In genomic region chr7:27236053-27236410, GRCh38 we compare ENCODE assay signal across 10 cellular contexts. TPM values are rescaled to one million over a fixed set of nuclear protein-coding genes. Genes with fewer than 3 reads are reported as not detected.
DNase-seq lines count a peak whose midpoint lies in the region; ATAC-seq, FAIRE-seq and TF ChIP-seq lines count a peak whose summit lies in the region.
"Had no signal": no experiment of that assay in that cellular context is flagged by ENCODE, and none has a peak within 500 bp of the region (broad histone marks: within the 10 kb centered on the region; RNA-seq: fewer than 3 reads in every experiment).

No MANE protein-coding gene starts in this region.

- WGBS in A549 (ENCODE audit: missing lambda C conversion rate): 87% methylated on average over 14 of the region's 14 CpGs
- WGBS in ectodermal cell, 2 experiments: 2 to 3% methylated on average over 14 of the region's 14 CpGs

- TF ChIP-seq EP300 in A549 (IDR thresholded peaks at IDR 0.05): no peak

- H3K4me1 ChIP-seq in A549 (peaks cover 8% of the 10 kb centered on the region; the same call in 2 of the 3 replicates), ectodermal cell (ENCODE audit: control insufficient read depth, insufficient read depth, low read length) (peaks cover 22% of the 10 kb centered on the region)

- no peaks in the 10 kb centered on the region for H3K9me3 ChIP-seq in A549
- no peaks in the 10 kb centered on the region for H3K9me3 ChIP-seq in ectodermal cell (ENCODE audit: control insufficient read depth, low read length)

- peak overlapping the region; percentile 81 to 91 for H3K27ac ChIP-seq in A549
- H3K27ac ChIP-seq in HL-60 (replicated peaks): no peak overlapping the region
- H3K27ac ChIP-seq in ectodermal cell (ENCODE audit: insufficient read depth, low read depth, low read length, poor library complexity, severe bottlenecking): no peak overlapping the region
- H3K27ac ChIP-seq: epithelial cell of prostate had no signal

- peaks cover 88% of the 10 kb centered on the region for H3K27me3 Mint-ChIP-seq in neural crest cell (ENCODE audit: low read depth)

- CTCF ChIA-PET in A549 (lab: Yijun Ruan, JAX): interaction anchor here (0.6 to 3.4 kb wide), 27 partner anchors 11 to 857 kb away, joined by 3 to 24 read pairs (median 4); partner anchors contain the start of gene HOXA13

- no peak for TF ChIP-seq POLR2A in A549 (IDR thresholded peaks at IDR 0.05; ENCODE audit: low read length)

- no peak overlapping the region for H3K27ac Mint-ChIP-seq in neural crest cell (ENCODE audit: unreplicated experiment)

- FAIRE-seq in A549 (lab: Jason Lieb, UNC): no peak

- H3K9me3 Mint-ChIP-seq in neural crest cell: no peaks in the 10 kb centered on the region

- ATAC-seq in A549 (peak; percentile 5 to 27; a peak in 3 of 6 replicates), HG03469 (IDR thresholded peaks at IDR 0.05; ENCODE audit: unreplicated experiment) (no peak)

- no peaks in the 10 kb centered on the region for H3K36me3 Mint-ChIP-seq in neural crest cell (ENCODE audit: low read depth)

- H3K4me3 ChIP-seq in A549: peak overlapping the region; percentile 57
- peak overlapping the region; percentile 53; the same call in 1 of the 2 replicates for H3K4me3 ChIP-seq in HL-60 (replicated peaks; ENCODE audit: insufficient read depth, low read length)
- peak overlapping the region; percentile 42 for H3K4me3 ChIP-seq in ectodermal cell (ENCODE audit: insufficient read depth, low read depth, low read length)
- H3K4me3 ChIP-seq: lung had no signal

- H3K36me3 ChIP-seq in ectodermal cell (ENCODE audit: control insufficient read depth, insufficient read depth, low read length): no peaks in the 10 kb centered on the region

- POLR2A ChIA-PET in A549 (lab: Yijun Ruan, JAX): no interaction called here

- peaks cover 52% of the 10 kb centered on the region for H3K27me3 ChIP-seq in HL-60 (ENCODE audit: insufficient read depth, poor library complexity, severe bottlenecking)
- peaks cover 83% of the 10 kb centered on the region for H3K27me3 ChIP-seq in ectodermal cell (ENCODE audit: control insufficient read depth, insufficient read depth, low read length, poor library complexity, severe bottlenecking)

- H3K4me2 ChIP-seq in A549: peak overlapping the region; percentile 90

- TF ChIP-seq RAD21 in A549 (conservative IDR thresholded peaks at IDR 0.05 in 1 of 2, IDR thresholded peaks at IDR 0.05 in 1 of 2): no peak

- in situ Hi-C loops in KBM-7 (cut with MboI; ENCODE audit: low pct_unique_long_range_greater_than_20kb, low sequenced_read_pairs): loop anchor here (25.0 kb wide), 1 partner anchor 351 kb away; no protein-coding TSS in a partner anchor

- H3K4me1 Mint-ChIP-seq in neural crest cell: peaks cover 3% of the 10 kb centered on the region

- TF ChIP-seq CTCF in A549 (IDR thresholded peaks at IDR 0.05): no peak
- TF ChIP-seq CTCF in HL-60 (IDR thresholded peaks at IDR 0.05; ENCODE audit: insufficient read depth, low read length): no peak
- TF ChIP-seq CTCF in neural crest cell (conservative IDR thresholded peaks at IDR 0.05): no peak

- H3K4me3 Mint-ChIP-seq in neural crest cell: peak overlapping the region; percentile 73

- DNase-seq in A549 (ENCODE audit: low read depth in 1 of 2, low spot score in 1 of 2) (no peak), HL-60 (ENCODE audit: low read depth in 1 of 2, low spot score in 1 of 2) (no peak), neural crest cell (ENCODE audit: low read depth, low spot score) (no peak), NCI-H146 (lab: John Stamatoyannopoulos, UW) (no peak), NCI-H2081 treated with DMSO at 0.1 percent for 48 hours (lab: John Stamatoyannopoulos, UW) (no peak), KBM-7 (no peak)

TF ChIP-seq in A549, 52 proteins besides CTCF, POLR2A, EP300 and RAD21:
- TF ChIP-seq HES2 (IDR thresholded peaks at IDR 0.05) (no peak), ZFP36 (IDR thresholded peaks at IDR 0.05; ENCODE audit: borderline replicate concordance, partially characterized antibody) (no peak), CBX2 (IDR thresholded peaks at IDR 0.05; ENCODE audit: borderline replicate concordance, low read depth) (no peak), RNF2 (IDR thresholded peaks at IDR 0.05; ENCODE audit: borderline replicate concordance, low read depth) (no peak), PHF8 (IDR thresholded peaks at IDR 0.05; ENCODE audit: borderline replicate concordance, low read depth) (no peak), BHLHE40 (IDR thresholded peaks at IDR 0.05; ENCODE audit: low read depth, low read length) (no peak), ELK1 (IDR thresholded peaks at IDR 0.05; ENCODE audit: low read depth, low read length) (no peak), MAFK (IDR thresholded peaks at IDR 0.05; ENCODE audit: partially characterized antibody) (no peak), HOXA7 (CRISPR knock-in tag; IDR thresholded peaks at IDR 0.05) (no peak), CEBPB (IDR thresholded peaks at IDR 0.05) (no peak), SREBF2 (IDR thresholded peaks at IDR 0.05) (no peak), HOXB5 (CRISPR knock-in tag; IDR thresholded peaks at IDR 0.05) (no peak), KDM1A (IDR thresholded peaks at IDR 0.05; ENCODE audit: low read depth) (no peak), TFCP2L1 (CRISPR knock-in tag; IDR thresholded peaks at IDR 0.05) (no peak), ZNF302 (CRISPR knock-in tag; IDR thresholded peaks at IDR 0.05) (no peak)
- TF ChIP-seq, protein P1, sequence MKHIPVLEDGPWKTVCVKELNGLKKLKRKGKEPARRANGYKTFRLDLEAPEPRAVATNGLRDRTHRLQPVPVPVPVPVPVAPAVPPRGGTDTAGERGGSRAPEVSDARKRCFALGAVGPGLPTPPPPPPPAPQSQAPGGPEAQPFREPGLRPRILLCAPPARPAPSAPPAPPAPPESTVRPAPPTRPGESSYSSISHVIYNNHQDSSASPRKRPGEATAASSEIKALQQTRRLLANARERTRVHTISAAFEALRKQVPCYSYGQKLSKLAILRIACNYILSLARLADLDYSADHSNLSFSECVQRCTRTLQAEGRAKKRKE (CRISPR knock-in tag; IDR thresholded peaks at IDR 0.05; ENCODE audit: low read depth): no peak
- TF ChIP-seq, protein P2, sequence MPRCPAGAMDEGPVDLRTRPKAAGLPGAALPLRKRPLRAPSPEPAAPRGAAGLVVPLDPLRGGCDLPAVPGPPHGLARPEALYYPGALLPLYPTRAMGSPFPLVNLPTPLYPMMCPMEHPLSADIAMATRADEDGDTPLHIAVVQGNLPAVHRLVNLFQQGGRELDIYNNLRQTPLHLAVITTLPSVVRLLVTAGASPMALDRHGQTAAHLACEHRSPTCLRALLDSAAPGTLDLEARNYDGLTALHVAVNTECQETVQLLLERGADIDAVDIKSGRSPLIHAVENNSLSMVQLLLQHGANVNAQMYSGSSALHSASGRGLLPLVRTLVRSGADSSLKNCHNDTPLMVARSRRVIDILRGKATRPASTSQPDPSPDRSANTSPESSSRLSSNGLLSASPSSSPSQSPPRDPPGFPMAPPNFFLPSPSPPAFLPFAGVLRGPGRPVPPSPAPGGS (IDR thresholded peaks at IDR 0.05): no peak

RNA-seq across cellular contexts. Expression of gene EVX1, which starts 6.6 kb away (rescaled TPM):
- 0.05 and 0.07 TPM in 2 replicates for polyA plus RNA-seq in A549 (2011; rRNA removed)
- 0.03 and 0.05 TPM in 2 replicates for polyA plus RNA-seq in A549 (2012; cell fraction: cytosol; rRNA removed)
- polyA plus RNA-seq in A549 (2012; cell fraction: nucleus; rRNA removed): 0.26 and 0.30 TPM in 2 replicates
- 0.08 to 0.09 TPM in 2 of 3 replicates, not detected in the other for polyA plus RNA-seq in A549 (2017; fragmentation: RNase III; extraction: RNeasy Plus Mini Kit Qiagen cat#74134 plus additional on column Dnase treatment)
- 0.17 TPM in 1 of 2 replicates, not detected in the other for polyA minus RNA-seq in A549 (2011; rRNA and poly(A)+ RNA removed)
- 0.30 TPM for polyA plus RNA-seq in ectodermal cell (2013, experiment 1 of 4)
- 0.41 TPM for polyA plus RNA-seq in ectodermal cell (2013, experiment 2 of 4)
- polyA plus RNA-seq in ectodermal cell (2013, experiment 3 of 4): 0.21 TPM
- 0.36 TPM for polyA plus RNA-seq in ectodermal cell (2013, experiment 4 of 4)
- total RNA-seq in neural crest cell: 0.79 and 0.80 TPM in 2 replicates
- total RNA-seq: lung had no signal
- polyA plus RNA-seq: lung had no signal

RNA-seq across cellular contexts. Expression of gene HOXA13, which starts 36.1 kb away (rescaled TPM):
- 2.2 TPM in 2 replicates for polyA plus RNA-seq in A549 (2011; rRNA removed)
- 0.74 and 0.88 TPM in 2 replicates for polyA plus RNA-seq in A549 (2012; cell fraction: cytosol; rRNA removed)
- 0.37 and 0.42 TPM in 2 replicates for polyA plus RNA-seq in A549 (2012; cell fraction: nucleus; rRNA removed)
- 2.3 to 2.7 TPM (median 2.4 TPM) in 3 replicates for polyA plus RNA-seq in A549 (2017; fragmentation: RNase III; extraction: RNeasy Plus Mini Kit Qiagen cat#74134 plus additional on column Dnase treatment)
- polyA minus RNA-seq in A549 (2011; rRNA and poly(A)+ RNA removed): 0.83 and 1.1 TPM in 2 replicates
- polyA plus RNA-seq in ectodermal cell (2013, experiment 1 of 4): not detected
- not detected for polyA plus RNA-seq in ectodermal cell (2013, experiment 2 of 4)
- not detected for polyA plus RNA-seq in ectodermal cell (2013, experiment 3 of 4)
- not detected for polyA plus RNA-seq in ectodermal cell (2013, experiment 4 of 4)
- total RNA-seq in neural crest cell: not detected in 2 replicates
- total RNA-seq: lung had no signal
- polyA plus RNA-seq: lung had no signal

RNA-seq across cellular contexts. Expression of gene HOXA11, which starts 51.0 kb away (rescaled TPM):
- 0.68 and 0.69 TPM in 2 replicates for polyA plus RNA-seq in A549 (2011; rRNA removed)
- polyA plus RNA-seq in A549 (2012; cell fraction: cytosol; rRNA removed): 0.52 and 0.73 TPM in 2 replicates
- 0.36 and 0.40 TPM in 2 replicates for polyA plus RNA-seq in A549 (2012; cell fraction: nucleus; rRNA removed)
- polyA plus RNA-seq in A549 (2017; fragmentation: RNase III; extraction: RNeasy Plus Mini Kit Qiagen cat#74134 plus additional on column Dnase treatment): 0.59 to 0.84 TPM (median 0.61 TPM) in 3 replicates
- polyA minus RNA-seq in A549 (2011; rRNA and poly(A)+ RNA removed): 0.25 and 0.44 TPM in 2 replicates
- polyA plus RNA-seq in ectodermal cell (2013, experiment 1 of 4): not detected
- not detected for polyA plus RNA-seq in ectodermal cell (2013, experiment 2 of 4)
- not detected for polyA plus RNA-seq in ectodermal cell (2013, experiment 3 of 4)
- not detected for polyA plus RNA-seq in ectodermal cell (2013, experiment 4 of 4)
- not detected in 2 replicates for total RNA-seq in neural crest cell
- total RNA-seq: lung had no signal
- polyA plus RNA-seq: lung had no signal

Comparison
In these comparisons a context has a peak if more than half of its experiments do, and no peak if none do; other contexts are left out.
1. H3K27ac ChIP-seq: peak in A549 (2 of 2); none in HL-60 (single experiment) and ectodermal cell (single experiment).
2. Peak in every context shown above with its lines, with median percentiles within 50 percentile points of each other: H3K4me3 ChIP-seq.